1 cellular context compared by ENCODE assay signal in genomic region chr3:133747907-133748639, GRCh38.
TF ChIP-seq lines count a peak whose summit lies in the region.

No MANE protein-coding gene starts in this region.

TF ChIP-seq in HepG2, 621 proteins besides CTCF, POLR2A, EP300 and RAD21 (continued from another document):
- TF ChIP-seq ZBTB33 (CRISPR knock-in tag; IDR thresholded peaks at IDR 0.05) (peak; percentile 78; the same call in 1 of the 2 replicates), MXD1 (CRISPR knock-in tag; IDR thresholded peaks at IDR 0.05) (0 out of 2 replicates have a peak, but pooled peaks have one; percentile 10), CEBPB (IDR thresholded peaks at IDR 0.05; ENCODE audit: borderline replicate concordance, low read depth, low read length) (peak; percentile 10; the same call in 1 of the 2 replicates), ZFX (CRISPR knock-in tag; IDR thresholded peaks at IDR 0.05; ENCODE audit: low read depth) (0 out of 2 replicates have a peak, but pooled peaks have one; percentile 24), RXRA (CRISPR knock-in tag; IDR thresholded peaks at IDR 0.05) (no peak), ZBTB40 (IDR thresholded peaks at IDR 0.05) (no peak), ZBTB40 (CRISPR knock-in tag; IDR thresholded peaks at IDR 0.05) (0 out of 2 replicates have a peak, but pooled peaks have one; percentile 18), STAG1 (CRISPR knock-in tag; IDR thresholded peaks at IDR 0.05) (peak; percentile 28), KLF15 (CRISPR knock-in tag; IDR thresholded peaks at IDR 0.05; ENCODE audit: borderline replicate concordance) (0 out of 2 replicates have a peak, but pooled peaks have one; percentile 6), ZBTB8A (CRISPR knock-in tag; IDR thresholded peaks at IDR 0.05; ENCODE audit: borderline replicate concordance, low read depth) (0 out of 2 replicates have a peak, but pooled peaks have one; percentile 50), PAF1 (CRISPR knock-in tag; IDR thresholded peaks at IDR 0.05) (peak; percentile 5), XRCC5 (optimal IDR thresholded peaks at IDR 0.05; ENCODE audit: low read length) (peak; percentile 77), ZNF687 (CRISPR knock-in tag; IDR thresholded peaks at IDR 0.05) (peak; percentile 55), TGIF2 (CRISPR knock-in tag; IDR thresholded peaks at IDR 0.05) (peak; percentile 79), ZNF781 (CRISPR knock-in tag; IDR thresholded peaks at IDR 0.05; ENCODE audit: borderline replicate concordance, not compliant biosample characterization) (peak; percentile 53), ZNF362 (CRISPR knock-in tag; IDR thresholded peaks at IDR 0.05; ENCODE audit: borderline replicate concordance) (peak; percentile 62; the same call in 1 of the 2 replicates), SALL1 (CRISPR knock-in tag; IDR thresholded peaks at IDR 0.05) (peak; percentile 48), THAP11 (CRISPR knock-in tag; IDR thresholded peaks at IDR 0.05) (0 out of 2 replicates have a peak, but pooled peaks have one; percentile 13), ZFP91 (CRISPR knock-in tag; IDR thresholded peaks at IDR 0.05; ENCODE audit: borderline replicate concordance) (peak; percentile 56; the same call in 1 of the 2 replicates), SAP130 (CRISPR knock-in tag; IDR thresholded peaks at IDR 0.05; ENCODE audit: low read depth) (peak; percentile 48), ATF7 (IDR thresholded peaks at IDR 0.05) (no peak), ATF7 (CRISPR knock-in tag; IDR thresholded peaks at IDR 0.05) (0 out of 2 replicates have a peak, but pooled peaks have one; percentile 37), RBM22 (optimal IDR thresholded peaks at IDR 0.05; ENCODE audit: low read length) (peak; percentile 0), SMC3 (IDR thresholded peaks at IDR 0.05; ENCODE audit: low read length) (peak; percentile 62), TFAP4 (IDR thresholded peaks at IDR 0.05; ENCODE audit: borderline replicate concordance, low read depth) (peak; percentile 62; the same call in 1 of the 2 replicates), POLR2AphosphoS5 (IDR thresholded peaks at IDR 0.05; ENCODE audit: low read depth, low read length) (peak; percentile 40; the same call in 1 of the 2 replicates), ZNF761 (CRISPR knock-in tag; conservative IDR thresholded peaks at IDR 0.05) (peak; percentile 61; the same call in 1 of the 2 replicates), TEAD2 (CRISPR knock-in tag; IDR thresholded peaks at IDR 0.05) (no peak), ZNF34 (CRISPR knock-in tag; IDR thresholded peaks at IDR 0.05; ENCODE audit: borderline replicate concordance) (peak; percentile 82; the same call in 1 of the 2 replicates), SAFB2 (CRISPR knock-in tag; IDR thresholded peaks at IDR 0.05; ENCODE audit: borderline replicate concordance, low read depth) (0 out of 2 replicates have a peak, but pooled peaks have one; percentile 39), RBFOX2 (IDR thresholded peaks at IDR 0.05; ENCODE audit: low read depth, low read length) (peak; percentile 73), ATF4 (CRISPR knock-in tag; IDR thresholded peaks at IDR 0.05) (peak in 1 of 2 experiments; percentile 80; a peak in 2 of 4 replicates), ZNF230 (CRISPR knock-in tag; IDR thresholded peaks at IDR 0.05) (peak; percentile 57; the same call in 1 of the 2 replicates), ZBTB38 (CRISPR knock-in tag; IDR thresholded peaks at IDR 0.05) (0 out of 2 replicates have a peak, but pooled peaks have one; percentile 52), MLLT10 (CRISPR knock-in tag; IDR thresholded peaks at IDR 0.05) (peak; percentile 10; the same call in 1 of the 2 replicates), ZNF501 (CRISPR knock-in tag; IDR thresholded peaks at IDR 0.05) (0 out of 2 replicates have a peak, but pooled peaks have one; percentile 35), TAF15 (IDR thresholded peaks at IDR 0.05; ENCODE audit: low read depth, low read length, poor library complexity, severe bottlenecking) (no peak), MEIS2 (CRISPR knock-in tag; IDR thresholded peaks at IDR 0.05) (peak; percentile 37; the same call in 1 of the 2 replicates), SOX5 (CRISPR knock-in tag; IDR thresholded peaks at IDR 0.05; ENCODE audit: borderline replicate concordance) (no peak), SALL2 (CRISPR knock-in tag; IDR thresholded peaks at IDR 0.05) (0 out of 2 replicates have a peak, but pooled peaks have one; percentile 61)
